In genomic region chr20:4150095-4150492, GRCh38 we compare ENCODE assay signal across 7 cellular contexts.
DNase-seq lines count a peak whose midpoint lies in the region; ATAC-seq and TF ChIP-seq lines count a peak whose summit lies in the region.

No MANE protein-coding gene starts in this region.

- H3K36me3 Mint-ChIP-seq in activated naive CD8-positive, alpha-beta T cell, result no peaks in the 10 kb centered on the region
- H3K36me3 Mint-ChIP-seq in stimulated activated memory B cell treated with anti-CD40 and anti-IgM and Interleukin-4, amounts not matched to agents 10 μg/mL and 1 μg/mL and 100 μg/mL, for 72 hours, result no peaks in the 10 kb centered on the region

- H3K36me3 ChIP-seq in HEK293 (ENCODE audit: control insufficient read depth in 2 of 2, insufficient read depth in 1 of 2, low read length in 2 of 2), result no peaks in the 10 kb centered on the region

- H3K27me3 Mint-ChIP-seq in activated naive CD8-positive, alpha-beta T cell, result peaks cover 20% of the 10 kb centered on the region
- peaks cover 87% of the 10 kb centered on the region for H3K27me3 Mint-ChIP-seq in stimulated activated memory B cell treated with anti-CD40 and anti-IgM and Interleukin-4, amounts not matched to agents 10 μg/mL and 1 μg/mL and 100 μg/mL, for 72 hours

- H3K27ac ChIP-seq in HEK293 (ENCODE audit: extremely low read depth, low read depth, low read length), result no peak overlapping the region

- no peak for TF ChIP-seq CTCF in HEK293 (tag by site-specific recombination; IDR thresholded peaks at IDR 0.05)

- H3K27ac Mint-ChIP-seq in activated naive CD8-positive, alpha-beta T cell, result no peak overlapping the region
- no peak overlapping the region for H3K27ac Mint-ChIP-seq in stimulated activated memory B cell treated with anti-CD40 and anti-IgM and Interleukin-4, amounts not matched to agents 10 μg/mL and 1 μg/mL and 100 μg/mL, for 72 hours

- peaks cover 9% of the 10 kb centered on the region; the same call in 1 of the 2 replicates for H3K4me1 ChIP-seq in HEK293 (ENCODE audit: control insufficient read depth, insufficient read depth, low read length)

- peak overlapping the region; percentile 85 for H3K4me3 Mint-ChIP-seq in activated naive CD8-positive, alpha-beta T cell
- peak overlapping the region; percentile 38 for H3K4me3 Mint-ChIP-seq in stimulated activated memory B cell treated with anti-CD40 and anti-IgM and Interleukin-4, amounts not matched to agents 10 μg/mL and 1 μg/mL and 100 μg/mL, for 72 hours

- H3K9me3 ChIP-seq in HEK293 (ENCODE audit: control insufficient read depth, insufficient read depth, low read depth, low read length), result no peaks in the 10 kb centered on the region
- H3K9me3 ChIP-seq in iPS-18c (ENCODE audit: control insufficient read depth, insufficient read depth, low read length), result no peaks in the 10 kb centered on the region

- ATAC-seq in stimulated activated memory B cell treated with anti-CD40 and anti-IgM and Interleukin-4, amounts not matched to agents 10 μg/mL and 1 μg/mL and 100 μg/mL, for 72 hours, result no peak
- ATAC-seq in HG03280 (IDR thresholded peaks at IDR 0.05; ENCODE audit: unreplicated experiment) (no peak), HG02981 (IDR thresholded peaks at IDR 0.05; ENCODE audit: unreplicated experiment) (no peak)

- no peak for DNase-seq in DMS53 treated with DMSO at 0.1 percent for 48 hours (lab: John Stamatoyannopoulos, UW; ENCODE audit: unreplicated experiment)

- POLR2A ChIA-PET in HEK293 (lab: Yijun Ruan, JAX), result no interaction called here

- CTCF ChIA-PET in HEK293 (lab: Yijun Ruan, JAX), result no interaction called here

- H3K4me3 ChIP-seq in HEK293 (ENCODE audit: low read depth, low read length) (no peak overlapping the region), iPS-18c (ENCODE audit: insufficient read depth, low read depth, low read length) (peak overlapping the region; percentile 71)

- no peaks in the 10 kb centered on the region for H3K9me3 Mint-ChIP-seq in activated naive CD8-positive, alpha-beta T cell (ENCODE audit: low read depth)
- no peaks in the 10 kb centered on the region for H3K9me3 Mint-ChIP-seq in stimulated activated memory B cell treated with anti-CD40 and anti-IgM and Interleukin-4, amounts not matched to agents 10 μg/mL and 1 μg/mL and 100 μg/mL, for 72 hours

- H3K4me1 Mint-ChIP-seq in activated naive CD8-positive, alpha-beta T cell (ENCODE audit: low read depth), result peaks cover 14% of the 10 kb centered on the region
- peaks cover 31% of the 10 kb centered on the region for H3K4me1 Mint-ChIP-seq in stimulated activated memory B cell treated with anti-CD40 and anti-IgM and Interleukin-4, amounts not matched to agents 10 μg/mL and 1 μg/mL and 100 μg/mL, for 72 hours

TF ChIP-seq in HEK293, 187 proteins besides CTCF, POLR2A, EP300 and RAD21 (continues in another document):
- TF ChIP-seq ZNF184 (tag by site-specific recombination; IDR thresholded peaks at IDR 0.05), result no peak
- TF ChIP-seq ZNF423 (tag by site-specific recombination; IDR thresholded peaks at IDR 0.05), result no peak
- TF ChIP-seq ZNF239 (tag by site-specific recombination; IDR thresholded peaks at IDR 0.05), result no peak
- peak; percentile 35; the same call in 1 of the 2 replicates for TF ChIP-seq KLF9 (tag by site-specific recombination; IDR thresholded peaks at IDR 0.05; ENCODE audit: low read depth)
- no peak for TF ChIP-seq ZNF146 (tag by site-specific recombination; IDR thresholded peaks at IDR 0.05)
- TF ChIP-seq ZNF785 (tag by site-specific recombination; IDR thresholded peaks at IDR 0.05), result no peak
- no peak for TF ChIP-seq HOXC10 (CRISPR knock-in tag; IDR thresholded peaks at IDR 0.05)
- TF ChIP-seq ZNF18 (tag by site-specific recombination; IDR thresholded peaks at IDR 0.05), result no peak
- TF ChIP-seq ZNF488 (tag by site-specific recombination; IDR thresholded peaks at IDR 0.05), result no peak
- TF ChIP-seq ZNF148 (tag by site-specific recombination; IDR thresholded peaks at IDR 0.05; ENCODE audit: borderline replicate concordance), result no peak
- TF ChIP-seq ZNF366 (tag by site-specific recombination; conservative IDR thresholded peaks at IDR 0.05), result peak; percentile 38; the same call in 1 of the 2 replicates
- no peak for TF ChIP-seq ZNF510 (tag by site-specific recombination; IDR thresholded peaks at IDR 0.05; ENCODE audit: insufficient replicate concordance)
- no peak for TF ChIP-seq GLIS1 (tag by site-specific recombination; IDR thresholded peaks at IDR 0.05)
- no peak for TF ChIP-seq ZNF335 (tag by site-specific recombination; conservative IDR thresholded peaks at IDR 0.05)
- TF ChIP-seq ZSCAN18 (tag by site-specific recombination; IDR thresholded peaks at IDR 0.05), result no peak
- TF ChIP-seq ZNF433 (tag by site-specific recombination; IDR thresholded peaks at IDR 0.05; ENCODE audit: low read depth), result no peak
- TF ChIP-seq ZNF670 (tag by site-specific recombination; IDR thresholded peaks at IDR 0.05; ENCODE audit: low read depth), result no peak
- no peak for TF ChIP-seq ZNF174 (tag by site-specific recombination; IDR thresholded peaks at IDR 0.05)
- no peak for TF ChIP-seq ZNF544 (tag by site-specific recombination; IDR thresholded peaks at IDR 0.05)
- TF ChIP-seq ZNF391 (tag by site-specific recombination; IDR thresholded peaks at IDR 0.05; ENCODE audit: borderline replicate concordance, low read depth), result no peak
- peak; percentile 84 for TF ChIP-seq ZNF341 (tag by site-specific recombination; IDR thresholded peaks at IDR 0.05; ENCODE audit: low read depth)
- TF ChIP-seq ZBTB17 (tag by site-specific recombination; IDR thresholded peaks at IDR 0.05), result peak; percentile 25; the same call in 1 of the 2 replicates
- TF ChIP-seq AEBP2 (tag by site-specific recombination; IDR thresholded peaks at IDR 0.05; ENCODE audit: borderline replicate concordance), result no peak
- no peak for TF ChIP-seq ZNF629 (tag by site-specific recombination; IDR thresholded peaks at IDR 0.05)
